Comparison of ENCODE assay signal across 2 cellular contexts in genomic region chr10:123158682-123159081, GRCh38.
TF ChIP-seq lines count a peak whose summit lies in the region.

No MANE protein-coding gene starts in this region.

TF ChIP-seq in SK-N-SH, 30 proteins besides CTCF, POLR2A, EP300 and RAD21 (continued from another document):
- TF ChIP-seq CHD2 (IDR thresholded peaks at IDR 0.05; ENCODE audit: low read length, partially characterized antibody) = no peak
- TF ChIP-seq MAX (IDR thresholded peaks at IDR 0.05; ENCODE audit: low read depth) = no peak
- TF ChIP-seq JUND (IDR thresholded peaks at IDR 0.05) = no peak
- TF ChIP-seq SMC3 (IDR thresholded peaks at IDR 0.05; ENCODE audit: low read depth, low read length) = no peak
- no peak for TF ChIP-seq USF1 (IDR thresholded peaks at IDR 0.05; ENCODE audit: borderline replicate concordance, low read depth)
- TF ChIP-seq FOXJ3 (CRISPR knock-in tag; IDR thresholded peaks at IDR 0.05) = no peak
- no peak for TF ChIP-seq TCF12 (IDR thresholded peaks at IDR 0.05)

TF ChIP-seq in SK-N-SH treated with all-trans-retinoic acid at 6 μM for 48 hours, 23 proteins besides CTCF, POLR2A, EP300 and RAD21 (continued from another document):
- TF ChIP-seq, protein P1, sequence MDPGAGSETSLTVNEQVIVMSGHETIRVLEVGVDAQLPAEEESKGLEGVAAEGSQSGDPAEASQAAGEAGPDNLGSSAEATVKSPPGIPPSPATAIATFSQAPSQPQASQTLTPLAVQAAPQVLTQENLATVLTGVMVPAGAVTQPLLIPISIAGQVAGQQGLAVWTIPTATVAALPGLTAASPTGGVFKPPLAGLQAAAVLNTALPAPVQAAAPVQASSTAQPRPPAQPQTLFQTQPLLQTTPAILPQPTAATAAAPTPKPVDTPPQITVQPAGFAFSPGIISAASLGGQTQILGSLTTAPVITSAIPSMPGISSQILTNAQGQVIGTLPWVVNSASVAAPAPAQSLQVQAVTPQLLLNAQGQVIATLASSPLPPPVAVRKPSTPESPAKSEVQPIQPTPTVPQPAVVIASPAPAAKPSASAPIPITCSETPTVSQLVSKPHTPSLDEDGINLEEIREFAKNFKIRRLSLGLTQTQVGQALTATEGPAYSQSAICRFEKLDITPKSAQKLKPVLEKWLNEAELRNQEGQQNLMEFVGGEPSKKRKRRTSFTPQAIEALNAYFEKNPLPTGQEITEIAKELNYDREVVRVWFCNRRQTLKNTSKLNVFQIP (CRISPR knock-in tag; IDR thresholded peaks at IDR 0.05; ENCODE audit: borderline replicate concordance, low read depth) = no peak
- TF ChIP-seq SNAI2 (CRISPR knock-in tag; IDR thresholded peaks at IDR 0.05) (no peak), ZFP30 (CRISPR knock-in tag; IDR thresholded peaks at IDR 0.05) (no peak), ZNF565 (CRISPR knock-in tag; conservative IDR thresholded peaks at IDR 0.05; ENCODE audit: low read depth) (no peak), CSDC2 (CRISPR knock-in tag; IDR thresholded peaks at IDR 0.05) (no peak), CREB5 (CRISPR knock-in tag; IDR thresholded peaks at IDR 0.05; ENCODE audit: low read depth) (no peak), ARNTL (CRISPR knock-in tag; IDR thresholded peaks at IDR 0.05; ENCODE audit: borderline replicate concordance, low read depth) (no peak), PPARA (CRISPR knock-in tag; IDR thresholded peaks at IDR 0.05; ENCODE audit: borderline replicate concordance) (no peak), ZC3H10 (CRISPR knock-in tag; IDR thresholded peaks at IDR 0.05) (no peak)
TF ChIP-seq in SK-N-SH treated with all-trans-retinoic acid at 6 μM for 48 hours: peak in this region for 0.
